8 cellular contexts compared by ENCODE assay signal in genomic region chr1:212455406-212456165, GRCh38. TPM values are rescaled to one million over a fixed set of nuclear protein-coding genes. Genes with fewer than 3 reads are reported as not detected.
DNase-seq lines count a peak whose midpoint lies in the region; ATAC-seq and TF ChIP-seq lines count a peak whose summit lies in the region.

No MANE protein-coding gene starts in this region.

- H3K27ac ChIP-seq in cingulate gyrus (ENCODE audit: low read depth, low read length) (peak overlapping the region; percentile 65), liver (ENCODE audit: low read depth in 1 of 2, low read length in 2 of 2) (no peak overlapping the region)

- H3K9me3 ChIP-seq in liver (ENCODE audit: control insufficient read depth in 4 of 4, low read length in 3 of 4): peaks cover 0 to 3% (median 0%) of the 10 kb centered on the region in 4 donors

- peak; percentile 99 for TF ChIP-seq CTCF in liver (IDR thresholded peaks at IDR 0.05; ENCODE audit: low read depth, low read length, missing input control)

- H3K36me3 ChIP-seq in liver (ENCODE audit: control insufficient read depth in 4 of 4, insufficient read depth in 3 of 4, low read depth in 1 of 4, low read length in 3 of 4): no peaks in the 10 kb centered on the region

- no peak overlapping the region for H3K9ac ChIP-seq in liver (ENCODE audit: low read depth in 1 of 2, low read length in 2 of 2)

- WGBS in liver: 48% methylated on average over 6 of the region's 6 CpGs

- DNase-seq in GM04504 (ENCODE audit: low read depth) (peak; percentile 51), NCI-H460 (ENCODE audit: extremely low read depth, low read depth) (peak; percentile 74)
- peak; percentile 73 to 85 for DNase-seq in activated CD4-positive, alpha-beta T cell treated with anti-CD3 and anti-CD28 coated beads for 4 hours
- peak; percentile 73 to 87 for DNase-seq in stimulated activated CD4-positive, alpha-beta T cell treated with anti-CD3 and anti-CD28 coated beads, Interleukin-4, amount 100 ng/mL, for 48 hours (ENCODE audit: low read depth in 2 of 2)

- no peak overlapping the region for H3K4me3 ChIP-seq in liver (ENCODE audit: low read depth in 1 of 3, low read length in 3 of 3)

- TF ChIP-seq RAD21 in liver (IDR thresholded peaks at IDR 0.05): peak; percentile 98

- peak; percentile 65 for ATAC-seq in HG02938 (IDR thresholded peaks at IDR 0.05; ENCODE audit: unreplicated experiment)
- ATAC-seq in GM21423 (IDR thresholded peaks at IDR 0.05; ENCODE audit: unreplicated experiment): no peak

- H3K4me1 ChIP-seq in liver (ENCODE audit: control insufficient read depth in 4 of 4, insufficient read depth in 4 of 4, low read length in 3 of 4): peaks cover 0 to 3% (median 0%) of the 10 kb centered on the region in 4 donors

- no peaks in the 10 kb centered on the region for H3K27me3 ChIP-seq in liver (ENCODE audit: control insufficient read depth in 4 of 4, insufficient read depth in 4 of 4, low read length in 3 of 4)

TF ChIP-seq in liver, 16 proteins besides CTCF, POLR2A, EP300 and RAD21:
- TF ChIP-seq GABPA (IDR thresholded peaks at IDR 0.05 in 1 of 2, conservative IDR thresholded peaks at IDR 0.05 in 1 of 2): no peak
- TF ChIP-seq RXRA (IDR thresholded peaks at IDR 0.05): peak in 1 of 2 donors; percentile 27
TF ChIP-seq in liver: peak in this region for 1.

RNA-seq across cellular contexts. Expression of gene NENF, which starts 22.9 kb away (rescaled TPM):
- 101 and 137 TPM in 2 replicates for total RNA-seq in NCI-H460 (2014; rRNA removed; shearing (Covaris generic))
- polyA plus RNA-seq in NCI-H460 (2014; cell fraction: nucleus; rRNA removed): 41.7 and 203 TPM in 2 replicates
- 1 to 10 TPM; 6.6 to 9.8 TPM for total RNA-seq in liver
- polyA plus RNA-seq in liver: 10 to 100 TPM; 22.1 to 44.3 TPM

RNA-seq across cellular contexts. Expression of gene PACC1, which starts 40.9 kb away (rescaled TPM):
- 30.8 and 36.5 TPM in 2 replicates for total RNA-seq in NCI-H460 (2014; rRNA removed; shearing (Covaris generic))
- 38.2 and 39.7 TPM in 2 replicates for polyA plus RNA-seq in NCI-H460 (2014; cell fraction: nucleus; rRNA removed)
- total RNA-seq in liver: 1 to 10 TPM; 1.8 to 3.4 TPM
- 1 to 10 TPM; 1.4 to 1.7 TPM for polyA plus RNA-seq in liver
